In genomic region chr17:39402890-39403605, GRCh38 we compare ENCODE assay signal across 10 cellular contexts. TPM values are rescaled to one million over a fixed set of nuclear protein-coding genes. Genes with fewer than 3 reads are reported as not detected.
DNase-seq lines count a peak whose midpoint lies in the region; ATAC-seq and TF ChIP-seq lines count a peak whose summit lies in the region.
"Had no signal": no experiment of that assay in that cellular context is flagged by ENCODE, and none has a peak within 500 bp of the region (broad histone marks: within the 10 kb centered on the region; RNA-seq: fewer than 3 reads in every experiment).

No MANE protein-coding gene starts in this region.

- intact Hi-C loops in mammary epithelial cell (cut with micrococcal nuclease): loop anchor here (5.0 kb wide), 2 partner anchors 131 to 196 kb away; no protein-coding TSS in a partner anchor
- intact Hi-C loops in MCF 10A (cut with micrococcal nuclease): loop anchor here (5.0 kb wide), 1 partner anchor 196 kb away; no protein-coding TSS in a partner anchor
- intact Hi-C loops in lower lobe of right lung (cut with DNase I): no loop called here

- H3K27me3 ChIP-seq in mammary epithelial cell (ENCODE audit: insufficient read depth, low read length) (no peaks in the 10 kb centered on the region), lower lobe of right lung (ENCODE audit: low read depth) (no peaks in the 10 kb centered on the region), thymus (ENCODE audit: control insufficient read depth, insufficient read depth) (no peaks in the 10 kb centered on the region), mesendoderm (ENCODE audit: insufficient read depth, low read length, poor library complexity) (no peaks in the 10 kb centered on the region)
- H3K27me3 ChIP-seq: right atrium auricular region had no signal

- no peak overlapping the region for H3K18ac ChIP-seq in mesendoderm (ENCODE audit: low read length)

- no peak for TF ChIP-seq CTCF in mammary epithelial cell (conservative IDR thresholded peaks at IDR 0.05 in 1 of 2, IDR thresholded peaks at IDR 0.05 in 1 of 2; ENCODE audit: extremely low read depth in 1 of 2, insufficient read depth in 1 of 2, low read depth in 1 of 2, low read length in 2 of 2)
- TF ChIP-seq CTCF in MCF 10A (IDR thresholded peaks at IDR 0.05; ENCODE audit: unreplicated experiment): no peak
- TF ChIP-seq CTCF in lower lobe of right lung (IDR thresholded peaks at IDR 0.05): no peak

- no peaks in the 10 kb centered on the region for H4K20me1 ChIP-seq in mammary epithelial cell (ENCODE audit: insufficient read depth, low read length)

- no peak for DNase-seq in mammary epithelial cell
- DNase-seq in MCF 10A (ENCODE audit: unreplicated experiment): no peak
- DNase-seq in T-helper 17 cell: no peak
- DNase-seq in lower lobe of right lung: no peak
- no peak for DNase-seq in OCI-M2 (lab: John Stamatoyannopoulos, UW; ENCODE audit: unreplicated experiment)
- no peak for DNase-seq in NCI-H510A (lab: John Stamatoyannopoulos, UW)
- no peak for DNase-seq in mesendoderm

- no peaks in the 10 kb centered on the region for H3K79me1 ChIP-seq in mesendoderm (ENCODE audit: low read length)

- peaks cover 32% of the 10 kb centered on the region for H3K79me2 ChIP-seq in mammary epithelial cell (ENCODE audit: insufficient read depth, low read length)
- H3K79me2 ChIP-seq in mesendoderm (ENCODE audit: control insufficient read depth, insufficient read depth, low read length): no peaks in the 10 kb centered on the region

- WGBS in mammary epithelial cell (ENCODE audit: low coverage, missing lambda C conversion rate): 39% methylated on average over 7 of the region's 22 CpGs
- WGBS in thymus: 85% methylated on average over 22 of the region's 22 CpGs
- no CpG with 5 or more reads among the region's 22 CpGs for WGBS in mesendoderm (ENCODE audit: extremely low coverage, insufficient coverage, low lambda C conversion rate)

- H3K9ac ChIP-seq in mammary epithelial cell (ENCODE audit: insufficient read depth, low read length) (no peak overlapping the region), mesendoderm (ENCODE audit: low read length) (no peak overlapping the region)

- no peak overlapping the region for H4K8ac ChIP-seq in mesendoderm (ENCODE audit: low read depth, low read length)

- H2AK5ac ChIP-seq in mesendoderm (ENCODE audit: low read length): no peak overlapping the region

- H3K27ac Mint-ChIP-seq in MCF 10A (ENCODE audit: low read depth, unreplicated experiment): no peak overlapping the region
- peak overlapping the region; percentile 95 for H3K27ac Mint-ChIP-seq in T-helper 17 cell

- H3K4me1 ChIP-seq in mammary epithelial cell (ENCODE audit: insufficient read depth, low read length) (peaks cover 21% of the 10 kb centered on the region), lower lobe of right lung (peaks cover 25% of the 10 kb centered on the region), thymus (ENCODE audit: control insufficient read depth, insufficient read depth, low read length) (peaks cover 6% of the 10 kb centered on the region), mesendoderm (ENCODE audit: control insufficient read depth, low read depth, low read length) (no peaks in the 10 kb centered on the region)

- H3K4me3 ChIP-seq in mammary epithelial cell (replicated peaks in 1 of 3; ENCODE audit: insufficient read depth in 1 of 3, low read depth in 2 of 3, low read length in 3 of 3) (peak overlapping the region in 1 of 3 experiments; percentile 95), lower lobe of right lung (peak overlapping the region; percentile 97), thymus (ENCODE audit: low read length) (peak overlapping the region; percentile 63), mesendoderm (ENCODE audit: low read length) (no peak overlapping the region)

- H3K4me1 Mint-ChIP-seq in MCF 10A (ENCODE audit: insufficient read depth, unreplicated experiment) (peaks cover 26% of the 10 kb centered on the region), T-helper 17 cell (peaks cover 31% of the 10 kb centered on the region)

- no peak overlapping the region for H3K27ac ChIP-seq in mammary epithelial cell (ENCODE audit: insufficient read depth, low read depth, low read length)
- H3K27ac ChIP-seq in lower lobe of right lung: no peak overlapping the region
- no peak overlapping the region for H3K27ac ChIP-seq in thymus (ENCODE audit: low read depth)
- no peak overlapping the region for H3K27ac ChIP-seq in mesendoderm (ENCODE audit: low read depth, low read length)

- H3K56ac ChIP-seq in mesendoderm (ENCODE audit: low read length): no peak overlapping the region

- H3K4me2 ChIP-seq in mammary epithelial cell (ENCODE audit: insufficient read depth, low read depth, low read length) (peak overlapping the region; percentile 100), mesendoderm (ENCODE audit: low read length) (no peak overlapping the region)

- H3K27me3 Mint-ChIP-seq in MCF 10A (ENCODE audit: insufficient read depth, unreplicated experiment) (no peaks in the 10 kb centered on the region), T-helper 17 cell (no peaks in the 10 kb centered on the region)

- H2BK15ac ChIP-seq in mesendoderm (replicated peaks; ENCODE audit: low read depth): no peak overlapping the region

- no peak overlapping the region for H3K4ac ChIP-seq in mesendoderm (ENCODE audit: low read depth, low read length)

- no peaks in the 10 kb centered on the region for H3K9me3 Mint-ChIP-seq in MCF 10A (ENCODE audit: unreplicated experiment)
- H3K9me3 Mint-ChIP-seq: CD14-positive monocyte had no signal

- H3K36me3 ChIP-seq in mammary epithelial cell (ENCODE audit: insufficient read depth, low read length): peaks cover 12% of the 10 kb centered on the region
- H3K36me3 ChIP-seq in lower lobe of right lung: peaks cover 22% of the 10 kb centered on the region
- peaks cover 17% of the 10 kb centered on the region for H3K36me3 ChIP-seq in thymus (ENCODE audit: control insufficient read depth, insufficient read depth)
- peaks cover 7% of the 10 kb centered on the region for H3K36me3 ChIP-seq in mesendoderm (ENCODE audit: control insufficient read depth, insufficient read depth, low read length)

- H2BK5ac ChIP-seq in mesendoderm (ENCODE audit: low read length): no peak overlapping the region

- no peak overlapping the region for H3K23ac ChIP-seq in mesendoderm (ENCODE audit: low read length)

- CTCF ChIA-PET in mammary epithelial cell (lab: Charles Lee; ENCODE audit: low non-redundant PET) (no interaction called here), MCF 10A (lab: Yijun Ruan, JAX) (interaction anchor here (0.7 kb wide), 1 partner anchor 251 kb away, joined by 3 read pairs; no protein-coding TSS in a partner anchor)

- H2AFZ ChIP-seq in mammary epithelial cell (ENCODE audit: low read depth, low read length): no peak overlapping the region

- dilution Hi-C loops in mammary epithelial cell (cut with HindIII; ENCODE audit: low sequenced_read_pairs): no loop called here

- no peak overlapping the region for H4K5ac ChIP-seq in mesendoderm (ENCODE audit: low read length)

- H3K9me3 ChIP-seq in mammary epithelial cell (replicated peaks; ENCODE audit: insufficient read depth, low read length) (no peaks in the 10 kb centered on the region), T-helper 17 cell (ENCODE audit: control insufficient read depth, low read length, poor library complexity, severe bottlenecking) (no peaks in the 10 kb centered on the region), lower lobe of right lung (no peaks in the 10 kb centered on the region), thymus (ENCODE audit: control insufficient read depth) (no peaks in the 10 kb centered on the region)
- H3K9me3 ChIP-seq: right atrium auricular region had no signal

- BruUV-seq in mammary epithelial cell (replicated peaks; lab: Mats Ljungman, UMichigan): no TSS peak
- BruUV-seq in MCF 10A (replicated peaks; lab: Mats Ljungman, UMichigan): no TSS peak

- ATAC-seq in T-helper 17 cell (no peak), lower lobe of right lung (no peak)

- in situ Hi-C loops in mammary epithelial cell (cut with MboI; ENCODE audit: low sequenced_read_pairs in 2 of 2): no loop called here

- POLR2A ChIA-PET in MCF 10A (lab: Yijun Ruan, JAX): interaction anchor here (0.6 to 6.3 kb wide), 6 partner anchors 26 to 250 kb away, joined by 3 to 43 read pairs (median 21); partner anchors contain the start of genes CDK12, MED1 and RPL19

- H2BK120ac ChIP-seq in mesendoderm (ENCODE audit: low read depth, low read length): no peak overlapping the region

- H3K36me3 Mint-ChIP-seq in MCF 10A (ENCODE audit: insufficient read depth, unreplicated experiment) (peaks cover 22% of the 10 kb centered on the region), T-helper 17 cell (ENCODE audit: low read depth) (peaks cover 5% of the 10 kb centered on the region)

- H3K4me3 Mint-ChIP-seq in MCF 10A (ENCODE audit: unreplicated experiment): no peak overlapping the region
- H3K4me3 Mint-ChIP-seq in T-helper 17 cell: peak overlapping the region; percentile 98

RNA-seq across cellular contexts. Expression of gene FBXL20, which starts 1.6 kb away (rescaled TPM):
- total RNA-seq in mammary epithelial cell: 10 to 100 TPM; 13.0 to 17.0 TPM
- polyA plus RNA-seq in mammary epithelial cell: 2.6 TPM
- polyA minus RNA-seq in mammary epithelial cell: 15.9 TPM
- 13.4 and 16.2 TPM in 2 replicates for total RNA-seq in MCF 10A (2022)
- 10 to 100 TPM; 23.4 to 30.4 TPM for total RNA-seq in T-helper 17 cell
- total RNA-seq in lower lobe of right lung: 25.4 TPM
- 4.2 TPM for polyA plus RNA-seq in thymus
- polyA plus RNA-seq in mesendoderm (2013, experiment 1 of 2): 3.4 TPM
- 3.5 TPM for polyA plus RNA-seq in mesendoderm (2013, experiment 2 of 2)

RNA-seq across cellular contexts. Expression of gene MED1, which starts 48.0 kb away (rescaled TPM):
- total RNA-seq in mammary epithelial cell: 10 to 100 TPM; 26.7 to 41.7 TPM
- 21.4 TPM for polyA plus RNA-seq in mammary epithelial cell
- 27.4 TPM for polyA minus RNA-seq in mammary epithelial cell
- total RNA-seq in MCF 10A (2022): 59.0 TPM in 2 replicates
- total RNA-seq in T-helper 17 cell: 10 to 100 TPM; 37.8 to 41.3 TPM
- 33.6 TPM for total RNA-seq in lower lobe of right lung
- 10.9 TPM for polyA plus RNA-seq in thymus
- polyA plus RNA-seq in mesendoderm (2013, experiment 1 of 2): 40.4 TPM
- polyA plus RNA-seq in mesendoderm (2013, experiment 2 of 2): 40.3 TPM

RNA-seq across cellular contexts. Expression of gene CDK12, which starts 58.2 kb away (rescaled TPM):
- total RNA-seq in mammary epithelial cell: 10 to 100 TPM; 44.5 to 66.6 TPM
- polyA plus RNA-seq in mammary epithelial cell: 20.6 TPM
- 82.0 TPM for polyA minus RNA-seq in mammary epithelial cell
- total RNA-seq in MCF 10A (2022): 71.1 and 71.3 TPM in 2 replicates
- 100 to 1,000 TPM in 1 of 2 donors, 10 to 100 TPM in 1; 97.4 to 105 TPM for total RNA-seq in T-helper 17 cell
- 53.7 TPM for total RNA-seq in lower lobe of right lung
- polyA plus RNA-seq in thymus: 14.2 TPM
- 37.0 TPM for polyA plus RNA-seq in mesendoderm (2013, experiment 1 of 2)
- polyA plus RNA-seq in mesendoderm (2013, experiment 2 of 2): 36.0 TPM
